In the genomic region with DNA sequence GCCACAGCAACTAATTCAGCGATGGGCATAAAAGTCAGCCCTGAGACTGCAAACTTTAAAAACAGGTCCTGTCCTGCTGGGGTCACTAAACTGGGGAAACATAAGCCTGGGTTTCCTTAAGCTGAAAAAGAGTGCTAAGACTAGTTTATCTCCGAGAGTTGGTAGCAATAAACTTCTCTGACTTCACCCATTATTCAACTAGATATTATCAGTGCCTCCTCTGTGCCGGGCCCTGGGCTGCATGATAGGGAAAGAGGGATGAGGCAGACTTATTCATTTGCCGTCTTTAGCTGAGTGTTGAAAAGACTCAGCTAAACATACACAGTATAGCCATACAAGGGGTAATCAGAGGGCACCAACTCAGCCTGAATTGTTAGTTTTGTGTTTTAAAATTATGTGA, we compare ENCODE assay signal across 1 cellular context.
TF ChIP-seq lines count a peak whose summit lies in the region.

No MANE protein-coding gene starts in this region.

TF ChIP-seq in endothelial cell of umbilical vein, 7 proteins besides CTCF, POLR2A, EP300 and RAD21 (continued from another document):
- no peak for TF ChIP-seq EZH2 (IDR thresholded peaks at IDR 0.05; ENCODE audit: borderline replicate concordance, low read depth, low read length, severe bottlenecking)
- TF ChIP-seq, protein P1, sequence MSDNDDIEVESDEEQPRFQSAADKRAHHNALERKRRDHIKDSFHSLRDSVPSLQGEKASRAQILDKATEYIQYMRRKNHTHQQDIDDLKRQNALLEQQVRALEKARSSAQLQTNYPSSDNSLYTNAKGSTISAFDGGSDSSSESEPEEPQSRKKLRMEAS (IDR thresholded peaks at IDR 0.05; ENCODE audit: insufficient read depth, insufficient read length), result no peak
- no peak for TF ChIP-seq JUN (IDR thresholded peaks at IDR 0.05; ENCODE audit: borderline replicate concordance, insufficient read depth, insufficient read length, low read depth)
- TF ChIP-seq GATA2 (IDR thresholded peaks at IDR 0.05; ENCODE audit: insufficient read depth, insufficient read length, low read depth, low read length), result peak; percentile 33
TF ChIP-seq in endothelial cell of umbilical vein: peak in this region for 1.
